ENCODE assay signal across 1 cellular context in the genomic region with DNA sequence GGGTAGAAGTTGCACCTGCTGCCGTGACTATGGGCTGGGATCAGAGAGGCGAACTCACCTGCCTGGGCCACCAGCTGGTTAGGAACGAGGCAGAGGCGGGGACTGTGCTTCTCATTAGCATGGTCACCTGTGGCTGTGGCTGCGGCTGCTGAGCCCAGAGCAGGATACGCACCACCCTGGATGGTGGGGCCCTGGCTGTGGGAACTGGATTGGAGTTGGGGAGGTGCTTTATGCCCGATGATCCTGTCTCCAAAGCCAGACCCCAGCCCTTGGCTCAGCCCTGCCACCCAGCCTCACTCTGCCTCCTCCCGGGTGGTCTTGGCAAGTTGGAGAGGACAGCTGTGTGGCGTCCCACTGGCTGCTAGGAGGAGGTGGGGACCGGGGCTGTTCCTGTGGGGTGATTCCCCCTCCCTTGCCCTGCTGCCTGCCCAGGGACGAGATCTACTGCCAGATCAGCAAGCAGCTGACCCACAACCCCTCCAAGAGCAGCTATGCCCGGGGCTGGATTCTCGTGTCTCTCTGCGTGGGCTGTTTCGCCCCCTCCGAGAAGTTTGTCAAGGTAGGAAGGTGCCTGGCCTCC.
TF ChIP-seq lines count a peak whose summit lies in the region.

No MANE protein-coding gene starts in this region.

TF ChIP-seq in GM23338, 12 proteins besides CTCF, POLR2A, EP300 and RAD21 (continued from another document):
- TF ChIP-seq, protein P1, sequence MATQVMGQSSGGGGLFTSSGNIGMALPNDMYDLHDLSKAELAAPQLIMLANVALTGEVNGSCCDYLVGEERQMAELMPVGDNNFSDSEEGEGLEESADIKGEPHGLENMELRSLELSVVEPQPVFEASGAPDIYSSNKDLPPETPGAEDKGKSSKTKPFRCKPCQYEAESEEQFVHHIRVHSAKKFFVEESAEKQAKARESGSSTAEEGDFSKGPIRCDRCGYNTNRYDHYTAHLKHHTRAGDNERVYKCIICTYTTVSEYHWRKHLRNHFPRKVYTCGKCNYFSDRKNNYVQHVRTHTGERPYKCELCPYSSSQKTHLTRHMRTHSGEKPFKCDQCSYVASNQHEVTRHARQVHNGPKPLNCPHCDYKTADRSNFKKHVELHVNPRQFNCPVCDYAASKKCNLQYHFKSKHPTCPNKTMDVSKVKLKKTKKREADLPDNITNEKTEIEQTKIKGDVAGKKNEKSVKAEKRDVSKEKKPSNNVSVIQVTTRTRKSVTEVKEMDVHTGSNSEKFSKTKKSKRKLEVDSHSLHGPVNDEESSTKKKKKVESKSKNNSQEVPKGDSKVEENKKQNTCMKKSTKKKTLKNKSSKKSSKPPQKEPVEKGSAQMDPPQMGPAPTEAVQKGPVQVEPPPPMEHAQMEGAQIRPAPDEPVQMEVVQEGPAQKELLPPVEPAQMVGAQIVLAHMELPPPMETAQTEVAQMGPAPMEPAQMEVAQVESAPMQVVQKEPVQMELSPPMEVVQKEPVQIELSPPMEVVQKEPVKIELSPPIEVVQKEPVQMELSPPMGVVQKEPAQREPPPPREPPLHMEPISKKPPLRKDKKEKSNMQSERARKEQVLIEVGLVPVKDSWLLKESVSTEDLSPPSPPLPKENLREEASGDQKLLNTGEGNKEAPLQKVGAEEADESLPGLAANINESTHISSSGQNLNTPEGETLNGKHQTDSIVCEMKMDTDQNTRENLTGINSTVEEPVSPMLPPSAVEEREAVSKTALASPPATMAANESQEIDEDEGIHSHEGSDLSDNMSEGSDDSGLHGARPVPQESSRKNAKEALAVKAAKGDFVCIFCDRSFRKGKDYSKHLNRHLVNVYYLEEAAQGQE (IDR thresholded peaks at IDR 0.05; ENCODE audit: unreplicated experiment) = no peak
- no peak for TF ChIP-seq NANOG (IDR thresholded peaks at IDR 0.05; ENCODE audit: borderline replicate concordance)
